In genomic region chr18:27163197-27163716, GRCh38 we compare ENCODE assay signal across 6 cellular contexts. TPM values are rescaled to one million over a fixed set of nuclear protein-coding genes. Genes with fewer than 3 reads are reported as not detected.
"Had no signal": no experiment of that assay in that cellular context is flagged by ENCODE, and none has a peak within 500 bp of the region (broad histone marks: within the 10 kb centered on the region; RNA-seq: fewer than 3 reads in every experiment).

No MANE protein-coding gene starts in this region.

RNA-seq across cellular contexts. Expression of gene CHST9, which starts 21.9 kb away (rescaled TPM):
- total RNA-seq: activated CD4-positive, alpha-beta memory T cell treated with anti-CD3 and anti-CD28 coated beads for 36 hours; activated CD8-positive, alpha-beta memory T cell treated with anti-CD3 and anti-CD28 coated beads, Interleukin-2, amount 10 ng/mL, durations not matched to agents 7 days and 5 days; activated T-helper 2 cell treated with anti-CD3 and anti-CD28 coated beads, Interferon-gamma antibody, Interleukin-2, Interleukin-4, amounts not matched to agents 10 μg/mL and 5 μg/mL and 100 μg/mL, durations not matched to agents 14 hours and 24 hours and 36 hours; dermis microvascular lymphatic vessel endothelial cell; natural killer cell had no signal
- polyA plus RNA-seq: cardiac muscle cell had no signal
